ENCODE assay signal across 11 cellular contexts in the genomic region with DNA sequence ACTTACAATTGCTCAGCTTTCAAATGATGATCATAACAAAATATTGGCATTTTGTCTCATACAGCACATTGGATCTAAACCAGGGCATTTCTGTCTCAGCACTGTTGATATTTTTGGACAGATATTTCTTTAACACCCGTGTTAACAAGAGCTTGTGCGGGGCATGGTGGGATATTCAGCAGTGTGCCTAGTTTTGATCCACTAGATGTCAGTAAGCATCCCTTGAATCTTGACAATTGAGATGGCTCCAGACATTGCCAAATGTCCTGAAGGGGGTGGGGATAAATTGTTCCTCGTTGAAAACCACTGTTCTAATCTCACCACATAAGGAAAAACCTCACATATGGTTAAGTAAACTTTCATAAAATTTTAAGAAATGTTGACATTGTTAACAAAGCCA.
DNase-seq lines count a peak whose midpoint lies in the region; ATAC-seq and TF ChIP-seq lines count a peak whose summit lies in the region.
"Had no signal": no experiment of that assay in that cellular context is flagged by ENCODE, and none has a peak within 500 bp of the region (broad histone marks: within the 10 kb centered on the region; RNA-seq: fewer than 3 reads in every experiment).

No MANE protein-coding gene starts in this region.

- intact Hi-C loops in vagina (cut with DNase I): no loop called here

- no peak for TF ChIP-seq POLR2A in vagina (IDR thresholded peaks at IDR 0.05)

- H3K27ac ChIP-seq in vagina: no peak overlapping the region
- H3K27ac ChIP-seq: gastrocnemius medialis had no signal

- DNase-seq in A172 (ENCODE audit: low spot score): peak; percentile 5
- DNase-seq in HEK293T (ENCODE audit: extremely low spot score): peak; percentile 6
- DNase-seq in OCI-M1 (lab: John Stamatoyannopoulos, UW): peak; percentile 89
- DNase-seq in fibroblast of villous mesenchyme (ENCODE audit: low read depth): peak; percentile 2
- DNase-seq in vagina (ENCODE audit: extremely low spot score in 2 of 2): no peak
- DNase-seq: cerebellar nuclear complex, gastrocnemius medialis, NCI-H2227 treated with DMSO at 0.1 percent for 48 hours had no signal

- TF ChIP-seq CTCF in fibroblast of villous mesenchyme (IDR thresholded peaks at IDR 0.05; ENCODE audit: insufficient read depth, low read depth, low read length) (peak; percentile 5), vagina (IDR thresholded peaks at IDR 0.05) (no peak)

- no peak overlapping the region for H3K4me3 ChIP-seq in fibroblast of villous mesenchyme (ENCODE audit: low read depth, low read length)
- H3K4me3 ChIP-seq in vagina: no peak overlapping the region
- H3K4me3 ChIP-seq: gastrocnemius medialis had no signal

- CTCF ChIA-PET in HEK293T (lab: Yijun Ruan, JAX): interaction anchor here (0.6 to 1.2 kb wide), 2 partner anchors 18 to 1274 kb away, joined by 4 to 5 read pairs; no protein-coding TSS in a partner anchor

- no peaks in the 10 kb centered on the region for H3K27me3 ChIP-seq in vagina
- H3K27me3 ChIP-seq: gastrocnemius medialis had no signal

- POLR2A ChIA-PET in HEK293T (lab: Yijun Ruan, JAX): no interaction called here

- H3K9me3 ChIP-seq in vagina: no peaks in the 10 kb centered on the region
- H3K9me3 ChIP-seq: gastrocnemius medialis had no signal

- no peak for ATAC-seq in HG02610 (IDR thresholded peaks at IDR 0.05; ENCODE audit: unreplicated experiment)
- no peak for ATAC-seq in HG03135 (IDR thresholded peaks at IDR 0.05; ENCODE audit: unreplicated experiment)
- ATAC-seq in GM18873 (IDR thresholded peaks at IDR 0.05; ENCODE audit: low FRiP score, unreplicated experiment): no peak
- ATAC-seq: gastrocnemius medialis had no signal

- no peaks in the 10 kb centered on the region for H3K4me1 ChIP-seq in vagina
- H3K4me1 ChIP-seq: gastrocnemius medialis had no signal

- no peaks in the 10 kb centered on the region for H3K36me3 ChIP-seq in vagina
- H3K36me3 ChIP-seq: gastrocnemius medialis had no signal

TF ChIP-seq in HEK293T, 16 proteins besides CTCF, POLR2A, EP300 and RAD21:
- TF ChIP-seq BHLHE40 (IDR thresholded peaks at IDR 0.05; ENCODE audit: borderline replicate concordance): no peak
- TF ChIP-seq TARDBP (IDR thresholded peaks at IDR 0.05): no peak
- no peak for TF ChIP-seq L3MBTL2 (conservative IDR thresholded peaks at IDR 0.05)
- no peak for TF ChIP-seq FOXM1 (IDR thresholded peaks at IDR 0.05; ENCODE audit: borderline replicate concordance)
- no peak for TF ChIP-seq FOXA1 (IDR thresholded peaks at IDR 0.05)
- no peak for TF ChIP-seq ARNT (IDR thresholded peaks at IDR 0.05)
- no peak for TF ChIP-seq HDGF (IDR thresholded peaks at IDR 0.05; ENCODE audit: borderline replicate concordance)
- TF ChIP-seq NFRKB (IDR thresholded peaks at IDR 0.05): no peak
- no peak for TF ChIP-seq ELF4 (IDR thresholded peaks at IDR 0.05)
- TF ChIP-seq CTBP1 (IDR thresholded peaks at IDR 0.05; ENCODE audit: borderline replicate concordance): no peak
- TF ChIP-seq LEF1 (IDR thresholded peaks at IDR 0.05; ENCODE audit: borderline replicate concordance): no peak
- no peak for TF ChIP-seq SP1 (IDR thresholded peaks at IDR 0.05)
- TF ChIP-seq SUZ12 (IDR thresholded peaks at IDR 0.05): no peak
- no peak for TF ChIP-seq ZNF384 (IDR thresholded peaks at IDR 0.05)
- TF ChIP-seq FOXK2 (IDR thresholded peaks at IDR 0.05): no peak
- TF ChIP-seq, protein P1, sequence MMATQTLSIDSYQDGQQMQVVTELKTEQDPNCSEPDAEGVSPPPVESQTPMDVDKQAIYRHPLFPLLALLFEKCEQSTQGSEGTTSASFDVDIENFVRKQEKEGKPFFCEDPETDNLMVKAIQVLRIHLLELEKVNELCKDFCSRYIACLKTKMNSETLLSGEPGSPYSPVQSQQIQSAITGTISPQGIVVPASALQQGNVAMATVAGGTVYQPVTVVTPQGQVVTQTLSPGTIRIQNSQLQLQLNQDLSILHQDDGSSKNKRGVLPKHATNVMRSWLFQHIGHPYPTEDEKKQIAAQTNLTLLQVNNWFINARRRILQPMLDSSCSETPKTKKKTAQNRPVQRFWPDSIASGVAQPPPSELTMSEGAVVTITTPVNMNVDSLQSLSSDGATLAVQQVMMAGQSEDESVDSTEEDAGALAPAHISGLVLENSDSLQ (IDR thresholded peaks at IDR 0.05): no peak

Comparison
In these comparisons a context has a peak if more than half of its experiments do, and no peak if none do; other contexts are left out.
1. DNase-seq: peak in A172 (single experiment), HEK293T (single experiment), OCI-M1 (single experiment) and fibroblast of villous mesenchyme (single experiment); none in vagina (0 of 2).